In genomic region chr12:9925746-9926393, GRCh38 we compare ENCODE assay signal across 2 cellular contexts.
TF ChIP-seq lines count a peak whose summit lies in the region.

No MANE protein-coding gene starts in this region.

TF ChIP-seq in HEK293T, 16 proteins besides CTCF, POLR2A, EP300 and RAD21:
- TF ChIP-seq PKNOX1 (IDR thresholded peaks at IDR 0.05), result no peak
- TF ChIP-seq HDGF (IDR thresholded peaks at IDR 0.05; ENCODE audit: borderline replicate concordance), result no peak
- no peak for TF ChIP-seq LEF1 (IDR thresholded peaks at IDR 0.05; ENCODE audit: borderline replicate concordance)
- TF ChIP-seq CTBP1 (IDR thresholded peaks at IDR 0.05; ENCODE audit: borderline replicate concordance), result no peak
- no peak for TF ChIP-seq NFRKB (IDR thresholded peaks at IDR 0.05)

TF ChIP-seq in endothelial cell of umbilical vein, 7 proteins besides CTCF, POLR2A, EP300 and RAD21:
- TF ChIP-seq EZH2 (IDR thresholded peaks at IDR 0.05; ENCODE audit: borderline replicate concordance, low read depth, low read length, severe bottlenecking), result no peak
- no peak for TF ChIP-seq MYC (IDR thresholded peaks at IDR 0.05; ENCODE audit: low read depth, low read length)
- no peak for TF ChIP-seq POLR2AphosphoS5 (IDR thresholded peaks at IDR 0.05; ENCODE audit: insufficient read depth, low read depth, low read length)
- no peak for TF ChIP-seq FOS (IDR thresholded peaks at IDR 0.05; ENCODE audit: borderline replicate concordance, insufficient read depth, low read length)
- TF ChIP-seq, protein P1, sequence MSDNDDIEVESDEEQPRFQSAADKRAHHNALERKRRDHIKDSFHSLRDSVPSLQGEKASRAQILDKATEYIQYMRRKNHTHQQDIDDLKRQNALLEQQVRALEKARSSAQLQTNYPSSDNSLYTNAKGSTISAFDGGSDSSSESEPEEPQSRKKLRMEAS (IDR thresholded peaks at IDR 0.05; ENCODE audit: insufficient read depth, insufficient read length), result no peak
